In genomic region chr3:176872771-176873209, GRCh38 we compare ENCODE assay signal across 8 cellular contexts.
DNase-seq lines count a peak whose midpoint lies in the region; ATAC-seq and TF ChIP-seq lines count a peak whose summit lies in the region.

No MANE protein-coding gene starts in this region.

- TF ChIP-seq CTCF in activated B cell treated with CpG ODN at 0.5 μM for 24 hours (IDR thresholded peaks at IDR 0.05) (no peak), colonic mucosa (IDR thresholded peaks at IDR 0.05) (peak; percentile 72)

- ATAC-seq in Right ventricle myocardium superior (ENCODE audit: poor library complexity) (peak; percentile 84), HG02798 (IDR thresholded peaks at IDR 0.05; ENCODE audit: poor library complexity, unreplicated experiment) (peak; percentile 96), activated B cell treated with CpG ODN at 0.5 μM for 24 hours (ENCODE audit: low read depth) (peak; percentile 82)

- H3K9me3 ChIP-seq in colonic mucosa = no peaks in the 10 kb centered on the region

- no peak overlapping the region for H3K9ac ChIP-seq in colonic mucosa (ENCODE audit: low read depth in 2 of 2, low read length in 2 of 2)

- no peaks in the 10 kb centered on the region for H3K36me3 Mint-ChIP-seq in activated B cell treated with CpG ODN at 0.5 μM for 24 hours (ENCODE audit: low read depth)

- H3K9me3 Mint-ChIP-seq in activated B cell treated with CpG ODN at 0.5 μM for 24 hours = peaks cover 9% of the 10 kb centered on the region

- no peak overlapping the region for H3K4me3 ChIP-seq in colonic mucosa

- no peaks in the 10 kb centered on the region for H3K36me3 ChIP-seq in colonic mucosa

- peaks cover 5% of the 10 kb centered on the region for H3K27me3 Mint-ChIP-seq in activated B cell treated with CpG ODN at 0.5 μM for 24 hours

- CTCF ChIA-PET in activated B cell treated with CpG ODN at 0.5 μM for 24 hours (lab: Charles Lee) = interaction anchor here (0.9 to 3.4 kb wide), 9 partner anchors 9 to 1522 kb away, joined by 3 to 45 read pairs (median 4); no protein-coding TSS in a partner anchor

- intact Hi-C loops in Right ventricle myocardium superior (cut with DNase I) = loop anchor here (5.0 kb wide), 1 partner anchor 65 kb away; no protein-coding TSS in a partner anchor
- intact Hi-C loops in cardiac septum (cut with DNase I) = loop anchor here (5.0 kb wide), 2 partner anchors 65 to 1515 kb away; no protein-coding TSS in a partner anchor
- intact Hi-C loops in activated B cell treated with CpG ODN at 0.5 μM for 24 hours (cut with micrococcal nuclease) = loop anchor here (1.0 to 5.0 kb wide), 8 partner anchors 67 to 1513 kb away; partner anchors contain the start of gene TBL1XR1
- intact Hi-C loops in colonic mucosa (cut with DNase I) = loop anchor here (2.0 kb wide), 1 partner anchor 66 kb away; no protein-coding TSS in a partner anchor

- POLR2A ChIA-PET in activated B cell treated with CpG ODN at 0.5 μM for 24 hours (lab: Charles Lee) = no interaction called here

- no peak overlapping the region for H3K4me3 Mint-ChIP-seq in activated B cell treated with CpG ODN at 0.5 μM for 24 hours

- no peaks in the 10 kb centered on the region for H3K27me3 ChIP-seq in colonic mucosa

- no peaks in the 10 kb centered on the region for H3K4me1 ChIP-seq in colonic mucosa

- peaks cover 2% of the 10 kb centered on the region for H3K4me1 Mint-ChIP-seq in activated B cell treated with CpG ODN at 0.5 μM for 24 hours

- H3K27ac ChIP-seq in colonic mucosa = no peak overlapping the region

- no peak overlapping the region for H3K27ac Mint-ChIP-seq in activated B cell treated with CpG ODN at 0.5 μM for 24 hours

- DNase-seq in Right ventricle myocardium superior = no peak
- DNase-seq in cardiac septum (ENCODE audit: low spot score) = no peak
- DNase-seq in NCI-H146 (lab: John Stamatoyannopoulos, UW) = peak; percentile 79
- peak; percentile 27 for DNase-seq in activated B cell treated with CpG ODN at 0.5 μM for 24 hours
- peak; percentile 58 for DNase-seq in colonic mucosa
- DNase-seq in medulla oblongata (ENCODE audit: extremely low spot score) = peak; percentile 48
- peak; percentile 6 to 26 for DNase-seq in stimulated activated CD8-positive, alpha-beta memory T cell treated with anti-CD3 and anti-CD28 coated beads, Interleukin-2, amount 100 ng/mL, for 1 hour (ENCODE audit: low read depth in 2 of 2)

Comparison
In these comparisons a context has a peak if more than half of its experiments do, and no peak if none do; other contexts are left out.
1. DNase-seq: peak in NCI-H146 (single experiment), activated B cell treated with CpG ODN at 0.5 μM for 24 hours (single experiment), colonic mucosa (single experiment), medulla oblongata (single experiment) and stimulated activated CD8-positive, alpha-beta memory T cell treated with anti-CD3 and anti-CD28 coated beads, Interleukin-2, amount 100 ng/mL, for 1 hour (2 of 2); none in Right ventricle myocardium superior (single experiment) and cardiac septum (single experiment).
2. Peak in every context shown above with its lines, with median percentiles within 50 percentile points of each other: ATAC-seq.